Comparison of ENCODE assay signal across 1 cellular context in the genomic region with DNA sequence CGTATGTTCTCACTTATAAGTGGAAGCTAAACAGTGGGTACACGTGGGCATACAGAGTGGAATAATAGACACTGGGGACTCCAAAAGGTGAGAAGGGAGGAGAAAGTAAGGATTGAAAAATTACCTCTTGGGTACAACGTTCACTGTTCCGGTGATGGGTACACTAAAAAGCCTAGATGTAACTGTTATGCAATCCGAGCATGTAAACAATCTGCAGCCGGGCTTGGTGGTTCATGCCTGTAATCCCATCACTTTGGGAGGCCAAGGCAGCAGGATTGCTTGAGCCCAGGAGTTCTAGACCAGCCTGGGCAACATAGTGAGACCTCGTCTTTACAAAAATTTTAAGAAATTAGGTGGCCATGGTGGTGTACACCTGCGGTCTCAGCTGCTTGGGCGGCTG.
TF ChIP-seq lines count a peak whose summit lies in the region.

No MANE protein-coding gene starts in this region.

TF ChIP-seq in HepG2, 621 proteins besides CTCF, POLR2A, EP300 and RAD21 (continued from another document and continues in another):
- TF ChIP-seq SOX13 (IDR thresholded peaks at IDR 0.05), result no peak
- peak in 1 of 2 experiments; percentile 58; a peak in 1 of 4 replicates for TF ChIP-seq SOX13 (CRISPR knock-in tag; conservative IDR thresholded peaks at IDR 0.05 in 1 of 2, IDR thresholded peaks at IDR 0.05 in 1 of 2)
- TF ChIP-seq MTA3 (CRISPR knock-in tag; IDR thresholded peaks at IDR 0.05), result no peak
- TF ChIP-seq, protein P1, sequence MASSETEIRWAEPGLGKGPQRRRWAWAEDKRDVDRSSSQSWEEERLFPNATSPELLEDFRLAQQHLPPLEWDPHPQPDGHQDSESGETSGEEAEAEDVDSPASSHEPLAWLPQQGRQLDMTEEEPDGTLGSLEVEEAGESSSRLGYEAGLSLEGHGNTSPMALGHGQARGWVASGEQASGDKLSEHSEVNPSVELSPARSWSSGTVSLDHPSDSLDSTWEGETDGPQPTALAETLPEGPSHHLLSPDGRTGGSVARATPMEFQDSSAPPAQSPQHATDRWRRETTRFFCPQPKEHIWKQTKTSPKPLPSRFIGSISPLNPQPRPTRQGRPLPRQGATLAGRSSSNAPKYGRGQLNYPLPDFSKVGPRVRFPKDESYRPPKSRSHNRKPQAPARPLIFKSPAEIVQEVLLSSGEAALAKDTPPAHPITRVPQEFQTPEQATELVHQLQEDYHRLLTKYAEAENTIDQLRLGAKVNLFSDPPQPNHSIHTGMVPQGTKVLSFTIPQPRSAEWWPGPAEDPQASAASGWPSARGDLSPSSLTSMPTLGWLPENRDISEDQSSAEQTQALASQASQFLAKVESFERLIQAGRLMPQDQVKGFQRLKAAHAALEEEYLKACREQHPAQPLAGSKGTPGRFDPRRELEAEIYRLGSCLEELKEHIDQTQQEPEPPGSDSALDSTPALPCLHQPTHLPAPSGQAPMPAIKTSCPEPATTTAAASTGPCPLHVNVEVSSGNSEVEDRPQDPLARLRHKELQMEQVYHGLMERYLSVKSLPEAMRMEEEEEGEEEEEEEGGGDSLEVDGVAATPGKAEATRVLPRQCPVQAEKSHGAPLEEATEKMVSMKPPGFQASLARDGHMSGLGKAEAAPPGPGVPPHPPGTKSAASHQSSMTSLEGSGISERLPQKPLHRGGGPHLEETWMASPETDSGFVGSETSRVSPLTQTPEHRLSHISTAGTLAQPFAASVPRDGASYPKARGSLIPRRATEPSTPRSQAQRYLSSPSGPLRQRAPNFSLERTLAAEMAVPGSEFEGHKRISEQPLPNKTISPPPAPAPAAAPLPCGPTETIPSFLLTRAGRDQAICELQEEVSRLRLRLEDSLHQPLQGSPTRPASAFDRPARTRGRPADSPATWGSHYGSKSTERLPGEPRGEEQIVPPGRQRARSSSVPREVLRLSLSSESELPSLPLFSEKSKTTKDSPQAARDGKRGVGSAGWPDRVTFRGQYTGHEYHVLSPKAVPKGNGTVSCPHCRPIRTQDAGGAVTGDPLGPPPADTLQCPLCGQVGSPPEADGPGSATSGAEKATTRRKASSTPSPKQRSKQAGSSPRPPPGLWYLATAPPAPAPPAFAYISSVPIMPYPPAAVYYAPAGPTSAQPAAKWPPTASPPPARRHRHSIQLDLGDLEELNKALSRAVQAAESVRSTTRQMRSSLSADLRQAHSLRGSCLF (CRISPR knock-in tag; IDR thresholded peaks at IDR 0.05; ENCODE audit: borderline replicate concordance), result no peak
- peak; percentile 68; the same call in 1 of the 2 replicates for TF ChIP-seq MIXL1 (CRISPR knock-in tag; IDR thresholded peaks at IDR 0.05)
- TF ChIP-seq ZNF777 (CRISPR knock-in tag; IDR thresholded peaks at IDR 0.05), result no peak
- TF ChIP-seq, protein P2, sequence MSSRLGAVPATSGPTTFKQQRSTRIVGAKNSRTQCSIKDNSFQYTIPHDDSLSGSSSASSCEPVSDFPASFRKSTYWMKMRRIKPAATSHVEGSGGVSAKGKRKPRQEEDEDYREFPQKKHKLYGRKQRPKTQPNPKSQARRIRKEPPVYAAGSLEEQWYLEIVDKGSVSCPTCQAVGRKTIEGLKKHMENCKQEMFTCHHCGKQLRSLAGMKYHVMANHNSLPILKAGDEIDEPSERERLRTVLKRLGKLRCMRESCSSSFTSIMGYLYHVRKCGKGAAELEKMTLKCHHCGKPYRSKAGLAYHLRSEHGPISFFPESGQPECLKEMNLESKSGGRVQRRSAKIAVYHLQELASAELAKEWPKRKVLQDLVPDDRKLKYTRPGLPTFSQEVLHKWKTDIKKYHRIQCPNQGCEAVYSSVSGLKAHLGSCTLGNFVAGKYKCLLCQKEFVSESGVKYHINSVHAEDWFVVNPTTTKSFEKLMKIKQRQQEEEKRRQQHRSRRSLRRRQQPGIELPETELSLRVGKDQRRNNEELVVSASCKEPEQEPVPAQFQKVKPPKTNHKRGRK (CRISPR knock-in tag; IDR thresholded peaks at IDR 0.05), result no peak
- TF ChIP-seq ATAD3A (CRISPR knock-in tag; IDR thresholded peaks at IDR 0.05), result no peak
- TF ChIP-seq ZFY (CRISPR knock-in tag; IDR thresholded peaks at IDR 0.05), result 0 out of 2 replicates have a peak, but pooled peaks have one; percentile 32
- TF ChIP-seq ZNF768 (CRISPR knock-in tag; IDR thresholded peaks at IDR 0.05), result no peak
- TF ChIP-seq DPF2 (CRISPR knock-in tag; IDR thresholded peaks at IDR 0.05; ENCODE audit: borderline replicate concordance, low read depth), result peak; percentile 54; the same call in 1 of the 2 replicates
- TF ChIP-seq FOXC1 (CRISPR knock-in tag; IDR thresholded peaks at IDR 0.05; ENCODE audit: borderline replicate concordance), result no peak
- TF ChIP-seq HOXA5 (CRISPR knock-in tag; IDR thresholded peaks at IDR 0.05), result peak; percentile 50; the same call in 1 of the 2 replicates
- TF ChIP-seq CBX1 (IDR thresholded peaks at IDR 0.05; ENCODE audit: low read depth), result no peak
- TF ChIP-seq, protein P3, sequence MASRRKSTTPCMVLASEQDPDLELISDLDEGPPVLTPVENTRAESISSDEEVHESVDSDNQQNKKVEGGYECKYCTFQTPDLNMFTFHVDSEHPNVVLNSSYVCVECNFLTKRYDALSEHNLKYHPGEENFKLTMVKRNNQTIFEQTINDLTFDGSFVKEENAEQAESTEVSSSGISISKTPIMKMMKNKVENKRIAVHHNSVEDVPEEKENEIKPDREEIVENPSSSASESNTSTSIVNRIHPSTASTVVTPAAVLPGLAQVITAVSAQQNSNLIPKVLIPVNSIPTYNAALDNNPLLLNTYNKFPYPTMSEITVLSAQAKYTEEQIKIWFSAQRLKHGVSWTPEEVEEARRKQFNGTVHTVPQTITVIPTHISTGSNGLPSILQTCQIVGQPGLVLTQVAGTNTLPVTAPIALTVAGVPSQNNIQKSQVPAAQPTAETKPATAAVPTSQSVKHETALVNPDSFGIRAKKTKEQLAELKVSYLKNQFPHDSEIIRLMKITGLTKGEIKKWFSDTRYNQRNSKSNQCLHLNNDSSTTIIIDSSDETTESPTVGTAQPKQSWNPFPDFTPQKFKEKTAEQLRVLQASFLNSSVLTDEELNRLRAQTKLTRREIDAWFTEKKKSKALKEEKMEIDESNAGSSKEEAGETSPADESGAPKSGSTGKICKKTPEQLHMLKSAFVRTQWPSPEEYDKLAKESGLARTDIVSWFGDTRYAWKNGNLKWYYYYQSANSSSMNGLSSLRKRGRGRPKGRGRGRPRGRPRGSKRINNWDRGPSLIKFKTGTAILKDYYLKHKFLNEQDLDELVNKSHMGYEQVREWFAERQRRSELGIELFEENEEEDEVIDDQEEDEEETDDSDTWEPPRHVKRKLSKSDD (CRISPR knock-in tag; IDR thresholded peaks at IDR 0.05; ENCODE audit: low read depth), result no peak
- no peak for TF ChIP-seq RNF2 (conservative IDR thresholded peaks at IDR 0.05; ENCODE audit: low read depth)
- no peak for TF ChIP-seq ZNF713 (CRISPR knock-in tag; IDR thresholded peaks at IDR 0.05)
- TF ChIP-seq, protein P4, sequence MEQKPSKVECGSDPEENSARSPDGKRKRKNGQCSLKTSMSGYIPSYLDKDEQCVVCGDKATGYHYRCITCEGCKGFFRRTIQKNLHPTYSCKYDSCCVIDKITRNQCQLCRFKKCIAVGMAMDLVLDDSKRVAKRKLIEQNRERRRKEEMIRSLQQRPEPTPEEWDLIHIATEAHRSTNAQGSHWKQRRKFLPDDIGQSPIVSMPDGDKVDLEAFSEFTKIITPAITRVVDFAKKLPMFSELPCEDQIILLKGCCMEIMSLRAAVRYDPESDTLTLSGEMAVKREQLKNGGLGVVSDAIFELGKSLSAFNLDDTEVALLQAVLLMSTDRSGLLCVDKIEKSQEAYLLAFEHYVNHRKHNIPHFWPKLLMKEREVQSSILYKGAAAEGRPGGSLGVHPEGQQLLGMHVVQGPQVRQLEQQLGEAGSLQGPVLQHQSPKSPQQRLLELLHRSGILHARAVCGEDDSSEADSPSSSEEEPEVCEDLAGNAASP (CRISPR knock-in tag; IDR thresholded peaks at IDR 0.05; ENCODE audit: borderline replicate concordance), result peak; percentile 42; the same call in 1 of the 2 replicates
- no peak for TF ChIP-seq ZNF496 (CRISPR knock-in tag; IDR thresholded peaks at IDR 0.05; ENCODE audit: insufficient replicate concordance)
- TF ChIP-seq SP5 (CRISPR knock-in tag; IDR thresholded peaks at IDR 0.05; ENCODE audit: borderline replicate concordance, low read depth), result 0 out of 2 replicates have a peak, but pooled peaks have one; percentile 15
- TF ChIP-seq JDP2 (CRISPR knock-in tag; IDR thresholded peaks at IDR 0.05; ENCODE audit: borderline replicate concordance), result no peak
- TF ChIP-seq, protein P5, sequence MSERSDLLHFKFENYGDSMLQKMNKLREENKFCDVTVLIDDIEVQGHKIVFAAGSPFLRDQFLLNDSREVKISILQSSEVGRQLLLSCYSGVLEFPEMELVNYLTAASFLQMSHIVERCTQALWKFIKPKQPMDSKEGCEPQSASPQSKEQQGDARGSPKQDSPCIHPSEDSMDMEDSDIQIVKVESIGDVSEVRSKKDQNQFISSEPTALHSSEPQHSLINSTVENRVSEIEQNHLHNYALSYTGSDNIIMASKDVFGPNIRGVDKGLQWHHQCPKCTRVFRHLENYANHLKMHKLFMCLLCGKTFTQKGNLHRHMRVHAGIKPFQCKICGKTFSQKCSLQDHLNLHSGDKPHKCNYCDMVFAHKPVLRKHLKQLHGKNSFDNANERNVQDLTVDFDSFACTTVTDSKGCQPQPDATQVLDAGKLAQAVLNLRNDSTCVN (CRISPR knock-in tag; IDR thresholded peaks at IDR 0.05; ENCODE audit: borderline replicate concordance), result no peak
- TF ChIP-seq, protein P6, sequence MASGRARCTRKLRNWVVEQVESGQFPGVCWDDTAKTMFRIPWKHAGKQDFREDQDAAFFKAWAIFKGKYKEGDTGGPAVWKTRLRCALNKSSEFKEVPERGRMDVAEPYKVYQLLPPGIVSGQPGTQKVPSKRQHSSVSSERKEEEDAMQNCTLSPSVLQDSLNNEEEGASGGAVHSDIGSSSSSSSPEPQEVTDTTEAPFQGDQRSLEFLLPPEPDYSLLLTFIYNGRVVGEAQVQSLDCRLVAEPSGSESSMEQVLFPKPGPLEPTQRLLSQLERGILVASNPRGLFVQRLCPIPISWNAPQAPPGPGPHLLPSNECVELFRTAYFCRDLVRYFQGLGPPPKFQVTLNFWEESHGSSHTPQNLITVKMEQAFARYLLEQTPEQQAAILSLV (CRISPR knock-in tag; IDR thresholded peaks at IDR 0.05; ENCODE audit: borderline replicate concordance), result no peak
- TF ChIP-seq, protein P7, sequence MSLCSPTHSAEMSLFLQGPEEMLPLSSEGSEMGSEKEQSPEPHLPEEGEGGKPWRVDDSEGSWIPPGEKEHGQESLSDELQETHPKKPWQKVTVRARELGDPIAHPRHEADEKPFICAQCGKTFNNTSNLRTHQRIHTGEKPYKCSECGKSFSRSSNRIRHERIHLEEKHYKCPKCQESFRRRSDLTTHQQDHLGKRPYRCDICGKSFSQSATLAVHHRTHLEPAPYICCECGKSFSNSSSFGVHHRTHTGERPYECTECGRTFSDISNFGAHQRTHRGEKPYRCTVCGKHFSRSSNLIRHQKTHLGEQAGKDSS (CRISPR knock-in tag; IDR thresholded peaks at IDR 0.05; ENCODE audit: borderline replicate concordance, low read depth), result no peak
- peak; percentile 92 for TF ChIP-seq CEBPG (CRISPR knock-in tag; IDR thresholded peaks at IDR 0.05)
- TF ChIP-seq, protein P8, sequence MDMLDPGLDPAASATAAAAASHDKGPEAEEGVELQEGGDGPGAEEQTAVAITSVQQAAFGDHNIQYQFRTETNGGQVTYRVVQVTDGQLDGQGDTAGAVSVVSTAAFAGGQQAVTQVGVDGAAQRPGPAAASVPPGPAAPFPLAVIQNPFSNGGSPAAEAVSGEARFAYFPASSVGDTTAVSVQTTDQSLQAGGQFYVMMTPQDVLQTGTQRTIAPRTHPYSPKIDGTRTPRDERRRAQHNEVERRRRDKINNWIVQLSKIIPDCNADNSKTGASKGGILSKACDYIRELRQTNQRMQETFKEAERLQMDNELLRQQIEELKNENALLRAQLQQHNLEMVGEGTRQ (IDR thresholded peaks at IDR 0.05; ENCODE audit: low read depth, low read length), result no peak
- TF ChIP-seq, protein P8 (CRISPR knock-in tag; IDR thresholded peaks at IDR 0.05; ENCODE audit: borderline replicate concordance), result no peak
- TF ChIP-seq, protein P9, sequence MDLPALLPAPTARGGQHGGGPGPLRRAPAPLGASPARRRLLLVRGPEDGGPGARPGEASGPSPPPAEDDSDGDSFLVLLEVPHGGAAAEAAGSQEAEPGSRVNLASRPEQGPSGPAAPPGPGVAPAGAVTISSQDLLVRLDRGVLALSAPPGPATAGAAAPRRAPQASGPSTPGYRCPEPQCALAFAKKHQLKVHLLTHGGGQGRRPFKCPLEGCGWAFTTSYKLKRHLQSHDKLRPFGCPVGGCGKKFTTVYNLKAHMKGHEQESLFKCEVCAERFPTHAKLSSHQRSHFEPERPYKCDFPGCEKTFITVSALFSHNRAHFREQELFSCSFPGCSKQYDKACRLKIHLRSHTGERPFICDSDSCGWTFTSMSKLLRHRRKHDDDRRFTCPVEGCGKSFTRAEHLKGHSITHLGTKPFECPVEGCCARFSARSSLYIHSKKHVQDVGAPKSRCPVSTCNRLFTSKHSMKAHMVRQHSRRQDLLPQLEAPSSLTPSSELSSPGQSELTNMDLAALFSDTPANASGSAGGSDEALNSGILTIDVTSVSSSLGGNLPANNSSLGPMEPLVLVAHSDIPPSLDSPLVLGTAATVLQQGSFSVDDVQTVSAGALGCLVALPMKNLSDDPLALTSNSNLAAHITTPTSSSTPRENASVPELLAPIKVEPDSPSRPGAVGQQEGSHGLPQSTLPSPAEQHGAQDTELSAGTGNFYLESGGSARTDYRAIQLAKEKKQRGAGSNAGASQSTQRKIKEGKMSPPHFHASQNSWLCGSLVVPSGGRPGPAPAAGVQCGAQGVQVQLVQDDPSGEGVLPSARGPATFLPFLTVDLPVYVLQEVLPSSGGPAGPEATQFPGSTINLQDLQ (CRISPR knock-in tag; IDR thresholded peaks at IDR 0.05), result no peak
- TF ChIP-seq ZNF550 (CRISPR knock-in tag; IDR thresholded peaks at IDR 0.05; ENCODE audit: borderline replicate concordance), result no peak
- TF ChIP-seq, protein P10, sequence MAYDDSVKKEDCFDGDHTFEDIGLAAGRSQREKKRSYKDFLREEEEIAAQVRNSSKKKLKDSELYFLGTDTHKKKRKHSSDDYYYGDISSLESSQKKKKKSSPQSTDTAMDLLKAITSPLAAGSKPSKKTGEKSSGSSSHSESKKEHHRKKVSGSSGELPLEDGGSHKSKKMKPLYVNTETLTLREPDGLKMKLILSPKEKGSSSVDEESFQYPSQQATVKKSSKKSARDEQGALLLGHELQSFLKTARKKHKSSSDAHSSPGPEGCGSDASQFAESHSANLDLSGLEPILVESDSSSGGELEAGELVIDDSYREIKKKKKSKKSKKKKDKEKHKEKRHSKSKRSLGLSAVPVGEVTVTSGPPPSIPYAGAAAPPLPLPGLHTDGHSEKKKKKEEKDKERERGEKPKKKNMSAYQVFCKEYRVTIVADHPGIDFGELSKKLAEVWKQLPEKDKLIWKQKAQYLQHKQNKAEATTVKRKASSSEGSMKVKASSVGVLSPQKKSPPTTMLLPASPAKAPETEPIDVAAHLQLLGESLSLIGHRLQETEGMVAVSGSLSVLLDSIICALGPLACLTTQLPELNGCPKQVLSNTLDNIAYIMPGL (CRISPR knock-in tag; IDR thresholded peaks at IDR 0.05; ENCODE audit: borderline replicate concordance in 1 of 2, low read depth in 1 of 2), result no peak
- TF ChIP-seq ZKSCAN5 (CRISPR knock-in tag; IDR thresholded peaks at IDR 0.05), result peak; percentile 82; the same call in 1 of the 2 replicates
- no peak for TF ChIP-seq ZNF484 (CRISPR knock-in tag; IDR thresholded peaks at IDR 0.05; ENCODE audit: borderline replicate concordance, low read depth)
- peak; percentile 68 for TF ChIP-seq RXRB (CRISPR knock-in tag; IDR thresholded peaks at IDR 0.05; ENCODE audit: borderline replicate concordance)
- TF ChIP-seq NPAS2 (CRISPR knock-in tag; IDR thresholded peaks at IDR 0.05; ENCODE audit: borderline replicate concordance), result no peak
- TF ChIP-seq ZNF225 (CRISPR knock-in tag; IDR thresholded peaks at IDR 0.05), result no peak
